In genomic region chr4:178242655-178243054, GRCh38 we compare ENCODE assay signal across 28 cellular contexts.
"Had no signal": no experiment of that assay in that cellular context is flagged by ENCODE, and none has a peak within 500 bp of the region (broad histone marks: within the 10 kb centered on the region; RNA-seq: fewer than 3 reads in every experiment).

No MANE protein-coding gene starts in this region.

- H3K9me3 ChIP-seq: adrenal gland, SJCRH30 had no signal

- H3K36me3 ChIP-seq: adrenal gland, SJCRH30 had no signal

- H3K27ac ChIP-seq: adrenal gland, SJCRH30, SK-N-MC had no signal

- H3K4me3 ChIP-seq: adrenal gland, SJCRH30, SK-N-MC had no signal

- H3K4me1 ChIP-seq: adrenal gland, SJCRH30 had no signal

- DNase-seq: activated CD4-positive, alpha-beta T cell treated with anti-CD3 and anti-CD28 coated beads, Interleukin-2, amount 10 ng/mL, durations not matched to agents 24 days and 14 days; activated CD4-positive, alpha-beta T cell treated with anti-CD3 and anti-CD28 coated beads, Interleukin-2, amount 50 U/mL, for 48 hours; activated CD8-positive, alpha-beta memory T cell treated with anti-CD3 and anti-CD28 coated beads, Interleukin-2, amount 50 U/mL, for 4 hours; activated gamma-delta T cell treated with Interleukin-2 at 50 U/mL for 16 hours; activated naive CD4-positive, alpha-beta T cell treated with anti-CD3 and anti-CD28 coated beads for 36 hours; activated T-cell treated with anti-CD3 and anti-CD28 coated beads for 4 hours; activated T-cell treated with anti-CD3 and anti-CD28 coated beads, Interleukin-2, amount 50 U/mL, for 4 hours; adrenal gland; cerebellar nuclear complex; Karpas-422; KBM-7; MM.1S; MV-4-11; NCI-H1092; NCI-H146; NCI-H187 treated with DMSO at 0.1 percent for 48 hours; NCI-H2081; NCI-H226; NCI-H446 treated with DMSO at 0.1 percent for 48 hours; NCI-H524; NCI-H69; NCI-H82; SHP77; SJCRH30; T1000 had no signal

- H3K27me3 ChIP-seq: adrenal gland, SJCRH30 had no signal

- ATAC-seq: activated naive CD4-positive, alpha-beta T cell treated with anti-CD3 and anti-CD28 coated beads, Interleukin-2, amount 50 U/mL, for 72 hours; activated T-cell treated with anti-CD3 and anti-CD28 coated beads, Interleukin-2, amount 50 U/mL, for 4 hours; Panc1 had no signal
